ENCODE assay signal across 20 cellular contexts in the genomic region with DNA sequence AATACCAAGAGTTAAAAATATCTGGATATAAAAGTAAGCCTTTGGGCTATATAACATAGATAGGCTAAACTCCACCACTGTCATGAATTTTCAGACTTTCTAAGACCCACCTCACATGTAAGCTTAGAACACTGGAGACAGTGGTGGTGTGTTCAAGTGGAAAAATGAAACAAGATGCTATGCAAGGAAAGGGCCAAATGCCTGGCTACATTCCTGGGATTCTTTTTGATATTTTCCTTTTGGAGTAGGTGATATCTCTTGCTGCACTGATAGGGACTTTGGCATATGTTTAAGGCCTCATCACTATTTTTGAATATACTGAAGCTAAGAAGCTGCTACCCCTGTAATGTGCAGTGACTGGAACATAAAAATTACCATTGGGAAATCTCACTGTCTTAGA.
DNase-seq lines count a peak whose midpoint lies in the region; ATAC-seq and TF ChIP-seq lines count a peak whose summit lies in the region.
"Had no signal": no experiment of that assay in that cellular context is flagged by ENCODE, and none has a peak within 500 bp of the region (broad histone marks: within the 10 kb centered on the region; RNA-seq: fewer than 3 reads in every experiment).

No MANE protein-coding gene starts in this region.

- H3K9me3 Mint-ChIP-seq in mesothelial cell of epicardium: peaks cover 20% of the 10 kb centered on the region
- H3K9me3 Mint-ChIP-seq: T-helper 2 cell treated with Interferon-gamma antibody and Interleukin-4, amounts not matched to agents 5 μg/mL and 100 μg/mL, for 36 hours had no signal

- H3K27me3 Mint-ChIP-seq in mesothelial cell of epicardium (ENCODE audit: low read depth): no peaks in the 10 kb centered on the region

- H3K27me3 ChIP-seq in brain microvascular endothelial cell (replicated peaks) (no peaks in the 10 kb centered on the region), tibial nerve (no peaks in the 10 kb centered on the region)
- H3K27me3 ChIP-seq: SJSA1 had no signal

- no peak for TF ChIP-seq EP300 in tibial nerve (IDR thresholded peaks at IDR 0.05)

- H3K4me1 Mint-ChIP-seq in mesothelial cell of epicardium: peaks cover 28% of the 10 kb centered on the region

- no peaks in the 10 kb centered on the region for H3K9me3 ChIP-seq in tibial nerve
- H3K9me3 ChIP-seq: SJSA1 had no signal

- TF ChIP-seq CTCF in brain microvascular endothelial cell (IDR thresholded peaks at IDR 0.05; ENCODE audit: low read depth, low read length, missing control alignments) (no peak), mesothelial cell of epicardium (IDR thresholded peaks at IDR 0.05; ENCODE audit: unreplicated experiment) (no peak), tibial nerve (IDR thresholded peaks at IDR 0.05) (no peak)

- H3K36me3 ChIP-seq in brain microvascular endothelial cell (replicated peaks) (no peaks in the 10 kb centered on the region), tibial nerve (no peaks in the 10 kb centered on the region)
- H3K36me3 ChIP-seq: SJSA1 had no signal

- in situ Hi-C loops in Caki2 (cut with HindIII; ENCODE audit: low pct_unique_long_range_greater_than_20kb, low sequenced_read_pairs): no loop called here
- in situ Hi-C loops in brain microvascular endothelial cell (cut with HindIII; ENCODE audit: low pct_ligation_motif_present, low sequenced_read_pairs): no loop called here

- no peak overlapping the region for H3K4me3 ChIP-seq in brain microvascular endothelial cell (ENCODE audit: low read depth, low read length)
- no peak overlapping the region for H3K4me3 ChIP-seq in tibial nerve
- H3K4me3 ChIP-seq: SJSA1 had no signal

- H3K36me3 Mint-ChIP-seq in mesothelial cell of epicardium: no peaks in the 10 kb centered on the region

- no peak overlapping the region for H3K4me3 Mint-ChIP-seq in mesothelial cell of epicardium
- H3K4me3 Mint-ChIP-seq: T-helper 2 cell treated with Interferon-gamma antibody and Interleukin-4, amounts not matched to agents 5 μg/mL and 100 μg/mL, for 36 hours had no signal

- no peak for ATAC-seq in sciatic nerve
- ATAC-seq in GM18870 (IDR thresholded peaks at IDR 0.05; ENCODE audit: unreplicated experiment): no peak
- ATAC-seq: PC-3 had no signal

- no peak for TF ChIP-seq POLR2A in tibial nerve (IDR thresholded peaks at IDR 0.05)

- no peaks in the 10 kb centered on the region for H3K4me1 ChIP-seq in tibial nerve
- H3K4me1 ChIP-seq: SJSA1 had no signal

- H3K27ac Mint-ChIP-seq in mesothelial cell of epicardium: peak overlapping the region; percentile 64
- H3K27ac Mint-ChIP-seq: T-helper 2 cell treated with Interferon-gamma antibody and Interleukin-4, amounts not matched to agents 5 μg/mL and 100 μg/mL, for 36 hours had no signal

- H3K27ac ChIP-seq in brain microvascular endothelial cell (no peak overlapping the region), tibial nerve (no peak overlapping the region)
- H3K27ac ChIP-seq: SJSA1 had no signal

- DNase-seq in Caki2 (ENCODE audit: low read depth) (peak; percentile 73), NCI-H2029 (lab: John Stamatoyannopoulos, UW) (peak; percentile 24), brain microvascular endothelial cell (peak; percentile 16), mesothelial cell of epicardium (ENCODE audit: low spot score in 2 of 2, unreplicated experiment in 2 of 2) (no peak), tibial nerve (ENCODE audit: low spot score in 2 of 2) (no peak), sciatic nerve (ENCODE audit: low spot score) (no peak), cerebellum (ENCODE audit: low spot score) (no peak)
- DNase-seq: C1 segment of cervical spinal cord, DMS 273 treated with DMSO at 0.1 percent for 48 hours, GOT3, Kasumi-1, NCI-H1105, NCI-H1694 treated with DMSO at 0.1 percent for 48 hours, NCI-H446 treated with DMSO at 0.1 percent for 48 hours, NCI-H748 treated with DMSO at 0.1 percent for 48 hours, SW 1271 had no signal

- intact Hi-C loops in sciatic nerve (cut with DNase I): no loop called here

Comparison
In these comparisons a context has a peak if more than half of its experiments do, and no peak if none do; other contexts are left out.
1. DNase-seq: peak in Caki2 (single experiment), NCI-H2029 (single experiment) and brain microvascular endothelial cell (single experiment); none in mesothelial cell of epicardium (0 of 2), tibial nerve (0 of 2), sciatic nerve (single experiment) and cerebellum (single experiment).